Comparison of ENCODE assay signal across 15 cellular contexts in genomic region chr15:88802991-88803240, GRCh38. TPM values are rescaled to one million over a fixed set of nuclear protein-coding genes. Genes with fewer than 3 reads are reported as not detected.
DNase-seq lines count a peak whose midpoint lies in the region; ATAC-seq and TF ChIP-seq lines count a peak whose summit lies in the region.
"Had no signal": no experiment of that assay in that cellular context is flagged by ENCODE, and none has a peak within 500 bp of the region (broad histone marks: within the 10 kb centered on the region; RNA-seq: fewer than 3 reads in every experiment).

No MANE protein-coding gene starts in this region.

- no peak for DNase-seq in activated CD8-positive, alpha-beta memory T cell treated with anti-CD3 and anti-CD28 coated beads, Interleukin-2, amount 10 ng/mL, durations not matched to agents 7 days and 5 days
- DNase-seq in activated CD8-positive, alpha-beta memory T cell treated with anti-CD3 and anti-CD28 coated beads, Interleukin-2, amount 50 U/mL, for 4 hours, result no peak
- DNase-seq in astrocyte of the hippocampus (ENCODE audit: low read depth, low spot score), result peak; percentile 16
- DNase-seq in stomach, result no peak
- no peak for DNase-seq in tibial nerve (ENCODE audit: low spot score in 2 of 2)
- DNase-seq: activated CD4-positive, alpha-beta T cell treated with anti-CD3 and anti-CD28 coated beads for 36 hours; cortex of kidney; DMS153; NCI-H2081 treated with DMSO at 0.1 percent for 48 hours; stimulated activated CD4-positive, alpha-beta T cell treated with anti-CD3 and anti-CD28 coated beads, Interleukin-2, amount 100 ng/mL, for 48 hours had no signal

- no peak for TF ChIP-seq POLR2A in stomach (IDR thresholded peaks at IDR 0.05)
- TF ChIP-seq POLR2A in tibial nerve (IDR thresholded peaks at IDR 0.05), result no peak

- no peaks in the 10 kb centered on the region for H3K36me3 Mint-ChIP-seq in activated CD8-positive, alpha-beta memory T cell treated with anti-CD3 and anti-CD28 coated beads, Interleukin-2, amount 10 ng/mL, durations not matched to agents 7 days and 5 days

- H3K27me3 ChIP-seq in stomach (peaks cover 25 to 98% (median 48%) of the 10 kb centered on the region in 3 donors), tibial nerve (peaks cover 0 to 84% of the 10 kb centered on the region in 2 donors)

- peaks cover 74% of the 10 kb centered on the region for H3K27me3 Mint-ChIP-seq in activated CD8-positive, alpha-beta memory T cell treated with anti-CD3 and anti-CD28 coated beads, Interleukin-2, amount 10 ng/mL, durations not matched to agents 7 days and 5 days

- no peaks in the 10 kb centered on the region for H3K9me3 ChIP-seq in mesodermal cell (ENCODE audit: control insufficient read depth, low read length)
- H3K9me3 ChIP-seq in stomach, result no peaks in the 10 kb centered on the region
- no peaks in the 10 kb centered on the region for H3K9me3 ChIP-seq in tibial nerve
- H3K9me3 ChIP-seq: left lung had no signal

- TF ChIP-seq CTCF in stomach (IDR thresholded peaks at IDR 0.05), result no peak
- TF ChIP-seq CTCF in tibial nerve (IDR thresholded peaks at IDR 0.05), result no peak

- H3K36me3 ChIP-seq in mesodermal cell (ENCODE audit: control insufficient read depth, insufficient read depth, low read length), result no peaks in the 10 kb centered on the region
- no peaks in the 10 kb centered on the region for H3K36me3 ChIP-seq in stomach
- no peaks in the 10 kb centered on the region for H3K36me3 ChIP-seq in tibial nerve
- H3K36me3 ChIP-seq: left lung had no signal

- H3K4me1 ChIP-seq in mesodermal cell (ENCODE audit: control insufficient read depth, insufficient read depth, low read length, poor library complexity, severe bottlenecking) (peaks cover 25% of the 10 kb centered on the region), stomach (peaks cover 0 to 14% (median 8%) of the 10 kb centered on the region in 4 donors), tibial nerve (peaks cover 0 to 10% (median 2%) of the 10 kb centered on the region in 4 donors)

- peak; percentile 20 for ATAC-seq in activated CD8-positive, alpha-beta memory T cell treated with anti-CD3 and anti-CD28 coated beads, Interleukin-2, amount 10 ng/mL, durations not matched to agents 7 days and 5 days
- no peak for ATAC-seq in HG02840 (IDR thresholded peaks at IDR 0.05; ENCODE audit: low FRiP score, unreplicated experiment)
- no peak for ATAC-seq in HG03378 (IDR thresholded peaks at IDR 0.05; ENCODE audit: unreplicated experiment)
- ATAC-seq: activated CD4-positive, alpha-beta T cell treated with anti-CD3 and anti-CD28 coated beads for 36 hours; left lung had no signal

- no peak overlapping the region for H3K4me3 Mint-ChIP-seq in activated CD8-positive, alpha-beta memory T cell treated with anti-CD3 and anti-CD28 coated beads, Interleukin-2, amount 10 ng/mL, durations not matched to agents 7 days and 5 days
- H3K4me3 Mint-ChIP-seq: activated CD4-positive, alpha-beta T cell treated with anti-CD3 and anti-CD28 coated beads for 36 hours had no signal

- WGBS in mesodermal cell (ENCODE audit: insufficient coverage in 2 of 2), 2 experiments, result 0% methylated on average over 24 to 28 of the region's 28 CpGs
- WGBS in stomach, 5 donors, result 1 to 6% (median 3%) methylated on average over 14 to 28 of the region's 28 CpGs
- WGBS in tibial nerve, 2 donors, result 1% methylated on average over 24 of the region's 28 CpGs; no CpG with 5 or more reads in 1 of the 2 donors

- CTCF ChIA-PET in activated CD8-positive, alpha-beta memory T cell treated with anti-CD3 and anti-CD28 coated beads, Interleukin-2, amount 10 ng/mL, durations not matched to agents 7 days and 5 days (lab: Charles Lee), result no interaction called here

- peaks cover 4% of the 10 kb centered on the region for H3K4me1 Mint-ChIP-seq in activated CD8-positive, alpha-beta memory T cell treated with anti-CD3 and anti-CD28 coated beads, Interleukin-2, amount 10 ng/mL, durations not matched to agents 7 days and 5 days

- H3K27ac ChIP-seq in mesodermal cell (ENCODE audit: low read depth, low read length, severe bottlenecking), result no peak overlapping the region
- no peak overlapping the region for H3K27ac ChIP-seq in stomach
- H3K27ac ChIP-seq in tibial nerve, result no peak overlapping the region
- H3K27ac ChIP-seq: KMS-11, left lung had no signal

- TF ChIP-seq EP300 in stomach (IDR thresholded peaks at IDR 0.05) (no peak), tibial nerve (IDR thresholded peaks at IDR 0.05) (no peak)

- H3K9me3 Mint-ChIP-seq in activated CD8-positive, alpha-beta memory T cell treated with anti-CD3 and anti-CD28 coated beads, Interleukin-2, amount 10 ng/mL, durations not matched to agents 7 days and 5 days (ENCODE audit: low read depth), result no peaks in the 10 kb centered on the region

- peak overlapping the region; percentile 52 for H3K4me3 ChIP-seq in mesodermal cell (ENCODE audit: extremely low read depth, insufficient read depth, low read length, poor library complexity, severe bottlenecking)
- H3K4me3 ChIP-seq in stomach, result peak overlapping the region; percentile 16 to 32 (median 22)
- H3K4me3 ChIP-seq in tibial nerve, result peak overlapping the region in 2 of 4 donors; percentile 23 to 38
- H3K4me3 ChIP-seq: left lung had no signal

- no peak overlapping the region for H3K27ac Mint-ChIP-seq in activated CD8-positive, alpha-beta memory T cell treated with anti-CD3 and anti-CD28 coated beads, Interleukin-2, amount 10 ng/mL, durations not matched to agents 7 days and 5 days
- H3K27ac Mint-ChIP-seq: activated CD4-positive, alpha-beta T cell treated with anti-CD3 and anti-CD28 coated beads for 36 hours had no signal

- intact Hi-C loops in stomach (cut with DNase I; ENCODE audit: low total_unique reads), result no loop called here

RNA-seq across cellular contexts. Expression of gene ACAN, which starts 0.3 kb away (rescaled TPM):
- total RNA-seq in activated CD8-positive, alpha-beta memory T cell treated with anti-CD3 and anti-CD28 coated beads, Interleukin-2, amount 10 ng/mL, durations not matched to agents 7 days and 5 days, result not detected
- 8.4 TPM for polyA plus RNA-seq in mesodermal cell (2013, experiment 1 of 2)
- polyA plus RNA-seq in mesodermal cell (2013, experiment 2 of 2), result 6.1 TPM
- 1 to 10 TPM in 1 of 5 donors, under 1 TPM in 2, not detected in 2; under 0.01 to 2.0 (median 0.72) TPM for total RNA-seq in stomach
- under 1 TPM in 1 of 3 donors, not detected in 2; 0.08 TPM for polyA plus RNA-seq in stomach
- 10 to 100 TPM in 1 of 4 donors, 1 to 10 TPM in 2, under 1 TPM in 1; 0.60 to 11.4 (median 1.8) TPM for total RNA-seq in tibial nerve
- total RNA-seq: activated CD4-positive, alpha-beta T cell treated with anti-CD3 and anti-CD28 coated beads for 36 hours had no signal
